ENCODE assay signal across 29 cellular contexts in the genomic region with DNA sequence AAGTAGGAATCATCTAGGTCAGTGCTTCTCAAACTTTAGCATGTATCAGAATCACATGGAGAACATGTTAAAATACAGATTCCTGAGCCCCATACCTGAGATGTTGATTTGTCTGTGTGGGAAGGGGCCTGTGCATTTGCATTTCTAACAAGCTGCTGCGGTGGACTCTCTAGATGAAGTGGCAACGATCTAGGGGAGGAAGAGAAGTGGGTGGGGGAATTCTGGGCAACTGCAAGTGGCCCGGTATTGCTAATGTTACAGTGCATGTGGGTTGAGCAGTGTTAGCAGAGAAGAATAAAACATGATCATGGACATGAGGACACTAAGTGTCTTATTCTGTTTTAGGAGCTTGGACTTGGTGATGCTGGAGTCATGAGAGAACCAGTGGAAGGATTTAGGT.
DNase-seq lines count a peak whose midpoint lies in the region; ATAC-seq, FAIRE-seq and TF ChIP-seq lines count a peak whose summit lies in the region.
"Had no signal": no experiment of that assay in that cellular context is flagged by ENCODE, and none has a peak within 500 bp of the region (broad histone marks: within the 10 kb centered on the region; RNA-seq: fewer than 3 reads in every experiment).

No MANE protein-coding gene starts in this region.

- ATAC-seq in GM19328 (IDR thresholded peaks at IDR 0.05; ENCODE audit: unreplicated experiment) (peak; percentile 56), HG02678 (IDR thresholded peaks at IDR 0.05; ENCODE audit: unreplicated experiment) (peak; percentile 68), HG03432 (IDR thresholded peaks at IDR 0.05; ENCODE audit: unreplicated experiment) (peak; percentile 59), esophagus mucosa (no peak), aorta (ENCODE audit: low FRiP score) (no peak)
- ATAC-seq: body of pancreas; effector memory CD8-positive, alpha-beta T cell; Right ventricle myocardium inferior; SK-N-SH treated with all-trans-retinoic acid at 6 μM for 48 hours; stimulated activated naive B cell treated with anti-CD40 and anti-IgM and Interleukin-4, amounts not matched to agents 10 μg/mL and 1 μg/mL and 100 μg/mL, for 72 hours; T-helper 17 cell had no signal

- H3K27ac ChIP-seq in aorta (ENCODE audit: low read depth in 1 of 2, low read length in 2 of 2): no peak overlapping the region
- H3K27ac ChIP-seq: adrenal gland, body of pancreas, suprapubic skin had no signal

- no peaks in the 10 kb centered on the region for H3K9me3 ChIP-seq in aorta (ENCODE audit: control insufficient read depth, low read length)
- H3K9me3 ChIP-seq: adrenal gland, body of pancreas, suprapubic skin had no signal

- no peak for FAIRE-seq in GM12891 (lab: Jason Lieb, UNC)
- FAIRE-seq: A204.1, H1, TTC549 had no signal

- DNase-seq in GM12891 (ENCODE audit: insufficient read length, low spot score) (no peak), NCI-H69 (lab: John Stamatoyannopoulos, UW) (no peak), aorta (no peak), HK-2 (ENCODE audit: unreplicated experiment) (no peak)
- DNase-seq: activated CD4-positive, alpha-beta T cell treated with anti-CD3 and anti-CD28 coated beads, Interleukin-2, amount 50 U/mL, for 48 hours; activated CD4-positive, CD25-positive, alpha-beta regulatory T cell; activated CD8-positive, alpha-beta memory T cell treated with anti-CD3 and anti-CD28 coated beads, Interleukin-2, amount 50 U/mL, for 4 hours; activated naive CD4-positive, alpha-beta T cell treated with anti-CD3 and anti-CD28 coated beads, Interleukin-2, amount 10 ng/mL, durations not matched to agents 7 days and 5 days; adrenal gland; body of pancreas; effector memory CD8-positive, alpha-beta T cell; Kasumi-1; mammary epithelial cell; NCI-H1417; NCI-H2029 treated with DMSO at 0.1 percent for 48 hours; NCI-H526; NK-92 treated with Interleukin-12 subunit alpha and Interleukin-12 subunit beta, amount 100 ng/mL, for 24 hours; stimulated activated naive B cell treated with anti-CD40 and anti-IgM and Interleukin-4, amounts not matched to agents 10 μg/mL and 1 μg/mL and 100 μg/mL, for 72 hours; T-helper 17 cell had no signal

- no peaks in the 10 kb centered on the region for H3K4me1 ChIP-seq in aorta (ENCODE audit: control insufficient read depth in 1 of 2, insufficient read depth in 2 of 2, low read length in 2 of 2)
- H3K4me1 ChIP-seq: adrenal gland, body of pancreas, suprapubic skin had no signal

- TF ChIP-seq POLR2A in GM12891 (IDR thresholded peaks at IDR 0.05; ENCODE audit: low read depth, low read length): no peak

- intact Hi-C loops in aorta (cut with DNase I): no loop called here

- H3K27me3 ChIP-seq in aorta (ENCODE audit: control insufficient read depth in 1 of 2, insufficient read depth in 2 of 2, low read length in 1 of 2): peaks cover 0 to 2% of the 10 kb centered on the region in 2 donors
- H3K27me3 ChIP-seq: adrenal gland, body of pancreas, suprapubic skin had no signal

- H3K36me3 ChIP-seq in aorta (ENCODE audit: control insufficient read depth in 1 of 2, insufficient read depth in 2 of 2, low read length in 1 of 2): no peaks in the 10 kb centered on the region
- H3K36me3 ChIP-seq: adrenal gland, suprapubic skin had no signal

- WGBS in aorta, 2 donors: 64 to 72% methylated on average over 3 of the region's 3 CpGs

- no peak overlapping the region for H3K4me3 ChIP-seq in aorta (ENCODE audit: low read length in 2 of 2)
- H3K4me3 ChIP-seq: adrenal gland, body of pancreas, suprapubic skin had no signal

TF ChIP-seq in GM12891, 5 proteins besides CTCF, POLR2A, EP300 and RAD21:
- TF ChIP-seq POLR2AphosphoS5 (IDR thresholded peaks at IDR 0.05; ENCODE audit: low read depth, low read length): no peak
- TF ChIP-seq POU2F2 (IDR thresholded peaks at IDR 0.05; ENCODE audit: low read depth, low read length): peak; percentile 77; the same call in 1 of the 2 replicates
- TF ChIP-seq PAX5 (IDR thresholded peaks at IDR 0.05; ENCODE audit: insufficient read depth, low read length, severe bottlenecking): no peak
- no peak for TF ChIP-seq TAF1 (IDR thresholded peaks at IDR 0.05; ENCODE audit: low read depth, low read length)
- TF ChIP-seq SPI1 (IDR thresholded peaks at IDR 0.05; ENCODE audit: low read depth, low read length): peak; percentile 24; the same call in 1 of the 2 replicates

Comparison
In these comparisons a context has a peak if more than half of its experiments do, and no peak if none do; other contexts are left out.
1. ATAC-seq: peak in GM19328 (single experiment), HG02678 (single experiment) and HG03432 (single experiment); none in esophagus mucosa (single experiment) and aorta (single experiment).